17 cellular contexts compared by ENCODE assay signal in the genomic region with DNA sequence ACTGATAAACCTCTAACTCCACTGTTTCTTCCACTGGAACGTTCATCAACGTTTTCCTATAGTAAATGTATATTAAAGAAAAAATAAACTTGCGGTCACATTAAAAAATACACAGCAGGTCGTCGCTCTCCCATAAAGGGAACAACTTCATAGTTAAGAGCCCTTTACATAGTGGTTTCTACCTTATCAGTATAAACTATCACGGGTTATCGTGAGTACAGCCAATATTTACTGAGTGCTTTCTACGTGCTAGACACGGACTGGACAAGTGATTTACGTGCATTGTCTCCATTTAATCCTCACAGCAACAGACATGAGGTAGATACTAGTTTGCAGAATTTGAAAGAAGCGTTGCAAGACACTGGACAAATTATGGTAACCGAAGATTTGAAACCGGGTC. TPM values are rescaled to one million over a fixed set of nuclear protein-coding genes. Genes with fewer than 3 reads are reported as not detected.
A peak's percentile ranks its signal among the peaks of the same experiment; 100 is the strongest.
DNase-seq lines count a peak whose midpoint lies in the region; ATAC-seq and TF ChIP-seq lines count a peak whose summit lies in the region.
"Had no signal": no experiment of that assay in that cellular context is flagged by ENCODE, and none has a peak within 500 bp of the region (broad histone marks: within the 10 kb centered on the region; RNA-seq: fewer than 3 reads in every experiment).

No MANE protein-coding gene starts in this region.

- no peak overlapping the region for H3K27ac ChIP-seq in H9 (ENCODE audit: insufficient read length, low read depth, low read length)

- no peak overlapping the region for H3K9ac ChIP-seq in H9 (ENCODE audit: extremely low read depth, insufficient read length, low read length)
- H3K9ac ChIP-seq: SK-N-SH had no signal

- no peak overlapping the region for H2BK15ac ChIP-seq in H9 (ENCODE audit: low read depth, low read length)

- TF ChIP-seq CTCF in H9 (conservative IDR thresholded peaks at IDR 0.05) = no peak
- no peak for TF ChIP-seq CTCF in nephron (IDR thresholded peaks at IDR 0.05; ENCODE audit: unreplicated experiment in 3 of 3)

- no peak for DNase-seq in activated CD4-positive, alpha-beta T cell treated with anti-CD3 and anti-CD28 coated beads, Interleukin-2, amount 10 ng/mL, durations not matched to agents 24 days and 14 days
- DNase-seq in activated CD4-positive, alpha-beta T cell treated with anti-CD3 and anti-CD28 coated beads for 1 hour = no peak
- DNase-seq in H9 (no peak), foreskin melanocyte (no peak), NCI-H1694 (lab: John Stamatoyannopoulos, UW) (no peak)
- DNase-seq in activated naive CD8-positive, alpha-beta T cell treated with anti-CD3 and anti-CD28 coated beads, Interleukin-2, amount 10 ng/mL, durations not matched to agents 7 days and 5 days = no peak
- DNase-seq: dermis blood vessel endothelial cell, hippocampal formation, left colon, NCI-H187, NCI-H526, PC-9, SK-N-SH, testis had no signal

- H3K9me3 ChIP-seq in H9 (ENCODE audit: control insufficient read depth, low read depth, low read length) = no peaks in the 10 kb centered on the region
- H3K9me3 ChIP-seq: ascending aorta, SK-N-SH, testis had no signal

- H3K56ac ChIP-seq in H9 (ENCODE audit: insufficient read length, low read depth, low read length) = no peak overlapping the region

- no peaks in the 10 kb centered on the region for H3K79me1 ChIP-seq in H9 (ENCODE audit: insufficient read depth, low read depth, low read length, poor library complexity, severe bottlenecking)

- no peak overlapping the region for H2BK5ac ChIP-seq in H9 (ENCODE audit: insufficient read length, low read length)

- H3K4me1 ChIP-seq in H9 (ENCODE audit: insufficient read depth, low read length) = no peaks in the 10 kb centered on the region; the same call in 1 of the 2 replicates

- H3K4me3 Mint-ChIP-seq in activated CD4-positive, alpha-beta T cell treated with anti-CD3 and anti-CD28 coated beads, Interleukin-2, amount 10 ng/mL, durations not matched to agents 24 days and 14 days = peak overlapping the region; percentile 61
- H3K4me3 Mint-ChIP-seq in H9 = peak overlapping the region; percentile 54 to 78; a peak in 4 of 5 replicates
- H3K4me3 Mint-ChIP-seq in activated naive CD8-positive, alpha-beta T cell treated with anti-CD3 and anti-CD28 coated beads, Interleukin-2, amount 10 ng/mL, durations not matched to agents 7 days and 5 days = no peak overlapping the region
- peak overlapping the region; percentile 77 to 87 (median 83) for H3K4me3 Mint-ChIP-seq in nephron

- no peak overlapping the region for H4K5ac ChIP-seq in H9 (ENCODE audit: insufficient read length, low read depth, low read length)

- no peak overlapping the region for H2AK5ac ChIP-seq in H9 (ENCODE audit: insufficient read length, low read length)

- no peak overlapping the region for H4K8ac ChIP-seq in H9 (replicated peaks; ENCODE audit: insufficient read length, low read depth, low read length)

- no peak overlapping the region for H3K23ac ChIP-seq in H9 (ENCODE audit: insufficient read length, low read depth, low read length)

- no peaks in the 10 kb centered on the region for H3K27me3 Mint-ChIP-seq in activated CD4-positive, alpha-beta T cell treated with anti-CD3 and anti-CD28 coated beads, Interleukin-2, amount 10 ng/mL, durations not matched to agents 24 days and 14 days
- peaks cover 49% of the 10 kb centered on the region for H3K27me3 Mint-ChIP-seq in H9 (ENCODE audit: low read depth)
- H3K27me3 Mint-ChIP-seq in activated naive CD8-positive, alpha-beta T cell treated with anti-CD3 and anti-CD28 coated beads, Interleukin-2, amount 10 ng/mL, durations not matched to agents 7 days and 5 days = no peaks in the 10 kb centered on the region
- no peaks in the 10 kb centered on the region for H3K27me3 Mint-ChIP-seq in nephron (ENCODE audit: low read depth)

- WGBS in H9 (ENCODE audit: extremely low coverage, insufficient read length, low lambda C conversion rate) = no CpG with 5 or more reads among the region's 13 CpGs

- H2BK12ac ChIP-seq in H9 (ENCODE audit: insufficient read length, low read depth, low read length) = no peak overlapping the region

- H3K9me3 Mint-ChIP-seq in activated CD4-positive, alpha-beta T cell treated with anti-CD3 and anti-CD28 coated beads, Interleukin-2, amount 10 ng/mL, durations not matched to agents 24 days and 14 days = peaks cover 3% of the 10 kb centered on the region
- peaks cover 12% of the 10 kb centered on the region in 2 experiments for H3K9me3 Mint-ChIP-seq in H9
- H3K9me3 Mint-ChIP-seq in activated naive CD8-positive, alpha-beta T cell treated with anti-CD3 and anti-CD28 coated beads, Interleukin-2, amount 10 ng/mL, durations not matched to agents 7 days and 5 days = no peaks in the 10 kb centered on the region
- peaks cover 12% of the 10 kb centered on the region for H3K9me3 Mint-ChIP-seq in nephron

- H3K27ac Mint-ChIP-seq in activated CD4-positive, alpha-beta T cell treated with anti-CD3 and anti-CD28 coated beads, Interleukin-2, amount 10 ng/mL, durations not matched to agents 24 days and 14 days = peak overlapping the region; percentile 76
- no peak overlapping the region for H3K27ac Mint-ChIP-seq in H9
- peak overlapping the region; percentile 75 for H3K27ac Mint-ChIP-seq in activated naive CD8-positive, alpha-beta T cell treated with anti-CD3 and anti-CD28 coated beads, Interleukin-2, amount 10 ng/mL, durations not matched to agents 7 days and 5 days
- H3K27ac Mint-ChIP-seq in nephron = peak overlapping the region; percentile 89 to 94 (median 93)

- no peak overlapping the region for H4K91ac ChIP-seq in H9 (ENCODE audit: insufficient read length, low read depth, low read length)

- no peaks in the 10 kb centered on the region for H3K23me2 ChIP-seq in H9 (ENCODE audit: insufficient read length, low read depth, low read length, poor library complexity, severe bottlenecking)

- H3K27me3 ChIP-seq in H9 (ENCODE audit: insufficient read depth, low read length) = peaks cover 5% of the 10 kb centered on the region; the same call in 1 of the 2 replicates
- H3K27me3 ChIP-seq: ascending aorta, testis had no signal

- H3K18ac ChIP-seq in H9 (ENCODE audit: insufficient read length, low read depth, low read length) = no peak overlapping the region

- no peak overlapping the region for H2BK20ac ChIP-seq in H9 (ENCODE audit: low read depth, low read length, poor library complexity, severe bottlenecking)

- no peak overlapping the region for H2BK120ac ChIP-seq in H9 (ENCODE audit: low read depth, low read length, poor library complexity, severe bottlenecking)

- H3K79me2 ChIP-seq in H9 (ENCODE audit: insufficient read depth, low read length) = no peaks in the 10 kb centered on the region; the same call in 1 of the 2 replicates

- no peak overlapping the region for H3K4ac ChIP-seq in H9 (ENCODE audit: low read depth, low read length)

- intact Hi-C loops in activated CD4-positive, alpha-beta T cell treated with anti-CD3 and anti-CD28 coated beads, Interleukin-2, amount 10 ng/mL, durations not matched to agents 24 days and 14 days (cut with micrococcal nuclease) = loop anchor here (5.0 kb wide), 2 partner anchors 127 to 1073 kb away; a partner anchor contains a TSS

- POLR2A ChIA-PET in activated naive CD8-positive, alpha-beta T cell treated with anti-CD3 and anti-CD28 coated beads, Interleukin-2, amount 10 ng/mL, durations not matched to agents 7 days and 5 days (lab: Charles Lee) = interaction anchor here (4.4 kb wide), 1 partner anchor 9 kb away, joined by 80 read pairs; no protein-coding TSS in a partner anchor

- H2AFZ ChIP-seq in H9 (ENCODE audit: low read length) = no peak overlapping the region

- H3K14ac ChIP-seq in H9 (ENCODE audit: insufficient read depth, low read length) = no peak overlapping the region

- no peak overlapping the region for H3K4me2 ChIP-seq in H9 (ENCODE audit: insufficient read depth, insufficient read length, low read length)

- ATAC-seq in activated naive CD8-positive, alpha-beta T cell treated with anti-CD3 and anti-CD28 coated beads, Interleukin-2, amount 10 ng/mL, durations not matched to agents 7 days and 5 days (ENCODE audit: low read depth) = no peak
- no peak for ATAC-seq in HG02885 (IDR thresholded peaks at IDR 0.05; ENCODE audit: poor library complexity, unreplicated experiment)

- peaks cover 26% of the 10 kb centered on the region for H3K4me1 Mint-ChIP-seq in activated CD4-positive, alpha-beta T cell treated with anti-CD3 and anti-CD28 coated beads, Interleukin-2, amount 10 ng/mL, durations not matched to agents 24 days and 14 days
- H3K4me1 Mint-ChIP-seq in H9 (peaks cover 32 to 34% of the 10 kb centered on the region in 2 experiments), nephron (peaks cover 17% of the 10 kb centered on the region)
- H3K4me1 Mint-ChIP-seq in activated naive CD8-positive, alpha-beta T cell treated with anti-CD3 and anti-CD28 coated beads, Interleukin-2, amount 10 ng/mL, durations not matched to agents 7 days and 5 days = peaks cover 25% of the 10 kb centered on the region

- H3K36me3 Mint-ChIP-seq in activated CD4-positive, alpha-beta T cell treated with anti-CD3 and anti-CD28 coated beads, Interleukin-2, amount 10 ng/mL, durations not matched to agents 24 days and 14 days (ENCODE audit: low read depth) = peaks cover 39% of the 10 kb centered on the region
- peaks cover 12 to 29% (median 16%) of the 10 kb centered on the region in 3 experiments for H3K36me3 Mint-ChIP-seq in H9 (ENCODE audit: insufficient read depth in 1 of 3, low read depth in 3 of 3)
- peaks cover 33% of the 10 kb centered on the region for H3K36me3 Mint-ChIP-seq in activated naive CD8-positive, alpha-beta T cell treated with anti-CD3 and anti-CD28 coated beads, Interleukin-2, amount 10 ng/mL, durations not matched to agents 7 days and 5 days
- H3K36me3 Mint-ChIP-seq in nephron (ENCODE audit: low read depth) = peaks cover 38% of the 10 kb centered on the region

- H3T11ph ChIP-seq in H9 (ENCODE audit: low read length) = no peak overlapping the region

- no peaks in the 10 kb centered on the region for H4K20me1 ChIP-seq in H9 (ENCODE audit: control insufficient read depth, insufficient read depth, insufficient read length)

RNA-seq across cellular contexts. Expression of a gene that starts 1.0 kb away (rescaled TPM):
- 65.0 and 65.1 TPM in 2 replicates for total RNA-seq in activated CD4-positive, alpha-beta T cell treated with anti-CD3 and anti-CD28 coated beads, Interleukin-2, amount 10 ng/mL, durations not matched to agents 24 days and 14 days
- total RNA-seq in H9 (2021) = 37.2 and 37.6 TPM in 2 replicates
- total RNA-seq in activated naive CD8-positive, alpha-beta T cell treated with anti-CD3 and anti-CD28 coated beads, Interleukin-2, amount 10 ng/mL, durations not matched to agents 7 days and 5 days = 10 to 100 TPM; 79.1 to 87.1 TPM

Comparison
In these comparisons a context has a peak if more than half of its experiments do, and no peak if none do; other contexts are left out.
1. H3K27ac Mint-ChIP-seq: peak in activated CD4-positive, alpha-beta T cell treated with anti-CD3 and anti-CD28 coated beads, Interleukin-2, amount 10 ng/mL, durations not matched to agents 24 days and 14 days (single experiment), activated naive CD8-positive, alpha-beta T cell treated with anti-CD3 and anti-CD28 coated beads, Interleukin-2, amount 10 ng/mL, durations not matched to agents 7 days and 5 days (single experiment) and nephron (3 of 3); none in H9 (0 of 3).